Comparison of ENCODE assay signal across 8 cellular contexts in the genomic region with DNA sequence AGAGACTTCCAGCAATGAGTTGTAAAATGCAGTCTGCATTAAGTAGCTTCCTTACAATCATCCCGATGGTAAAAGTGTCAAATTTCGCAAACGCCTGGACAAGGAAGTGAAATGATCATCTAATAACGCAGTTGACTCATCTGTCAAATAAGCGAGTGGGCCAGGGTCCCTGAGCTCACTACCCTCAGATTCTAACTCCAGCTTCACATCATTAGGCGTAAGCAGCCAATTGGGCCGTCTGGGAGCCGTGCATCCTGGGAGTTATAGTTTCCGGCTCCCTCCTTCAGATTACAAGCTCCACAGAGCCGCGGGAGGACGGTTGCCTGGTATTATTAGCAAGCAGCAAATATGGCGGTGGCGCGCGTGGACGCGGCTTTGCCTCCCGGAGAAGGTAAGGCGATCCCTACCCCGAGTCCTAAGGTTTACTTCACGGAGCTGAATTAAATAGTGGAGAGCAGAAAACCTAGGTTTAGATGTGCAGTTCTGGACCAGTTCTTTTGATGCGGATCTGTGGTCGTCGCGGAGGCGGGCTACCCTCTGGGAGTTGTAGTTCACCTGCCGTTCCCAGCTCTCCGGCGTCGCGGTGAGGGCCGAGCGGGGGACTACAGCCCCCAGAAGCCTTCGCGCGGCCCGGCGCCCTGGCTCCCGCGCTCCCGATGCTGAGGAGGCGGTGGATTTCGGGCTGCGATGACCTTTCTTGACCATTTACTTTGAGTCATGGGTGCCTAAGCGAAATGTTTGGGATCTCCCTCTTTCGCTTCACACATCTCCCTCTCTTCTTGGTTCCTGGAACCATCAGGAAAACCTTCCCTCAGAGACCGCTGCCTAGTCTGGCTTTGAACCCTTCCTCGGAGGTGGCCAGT. TPM values are rescaled to one million over a fixed set of nuclear protein-coding genes. Genes with fewer than 3 reads are reported as not detected.
DNase-seq lines count a peak whose midpoint lies in the region; TF ChIP-seq lines count a peak whose summit lies in the region.

TSS of gene CEP97 (plus strand) at position 286 of the 863 bp plus-strand sequence. CDS start at position 349, 63 bp downstream.

- peaks cover 33% of the 10 kb centered on the region for H3K4me1 Mint-ChIP-seq in activated naive CD4-positive, alpha-beta T cell treated with anti-CD3 and anti-CD28 coated beads for 36 hours (ENCODE audit: low read depth)

- no peaks in the 10 kb centered on the region for H3K9me3 Mint-ChIP-seq in activated naive CD4-positive, alpha-beta T cell treated with anti-CD3 and anti-CD28 coated beads for 36 hours

- peaks cover 8% of the 10 kb centered on the region for H3K36me3 Mint-ChIP-seq in activated naive CD4-positive, alpha-beta T cell treated with anti-CD3 and anti-CD28 coated beads for 36 hours (ENCODE audit: low read depth)

- peak within 1 kb of the TSS; percentile 93 for H3K27ac ChIP-seq in temporal lobe (ENCODE audit: low read depth, low read length)

- H3K27ac Mint-ChIP-seq in activated naive CD4-positive, alpha-beta T cell treated with anti-CD3 and anti-CD28 coated beads for 36 hours, result peak within 1 kb of the TSS; percentile 97

- H3K4me3 Mint-ChIP-seq in activated naive CD4-positive, alpha-beta T cell treated with anti-CD3 and anti-CD28 coated beads for 36 hours, result peak within 1 kb of the TSS; percentile 97

- no peaks in the 10 kb centered on the region for H3K27me3 Mint-ChIP-seq in activated naive CD4-positive, alpha-beta T cell treated with anti-CD3 and anti-CD28 coated beads for 36 hours (ENCODE audit: low read depth)

- intact Hi-C loops in activated naive CD4-positive, alpha-beta T cell treated with anti-CD3 and anti-CD28 coated beads for 36 hours (cut with micrococcal nuclease), result loop anchor here (1.0 to 5.0 kb wide), 14 partner anchors 29 to 1014 kb away; partner anchors contain the start of genes NFKBIZ, NXPE3, RPL24 and TRMT10C

- TF ChIP-seq CTCF in HFF-Myc (IDR thresholded peaks at IDR 0.05; ENCODE audit: low read depth, low read length, missing control alignments), result no peak

- H3K4me3 ChIP-seq in HFF-Myc (replicated peaks; ENCODE audit: low read depth, low read length), result peak within 1 kb of the TSS; percentile 92

- CTCF ChIA-PET in activated naive CD4-positive, alpha-beta T cell treated with anti-CD3 and anti-CD28 coated beads for 36 hours (lab: Charles Lee), result interaction anchor here (0.6 to 1.8 kb wide), 7 partner anchors 10 to 466 kb away, joined by 3 to 6 read pairs (median 4); no protein-coding TSS in a partner anchor

- DNase-seq in GM03348 (ENCODE audit: low spot score) (peak; percentile 91), HFF-Myc (ENCODE audit: extremely low read depth, low read depth) (peak; percentile 90), NAMALWA (ENCODE audit: low spot score) (peak; percentile 94), SK-N-DZ (ENCODE audit: low spot score) (peak; percentile 95), globus pallidus (ENCODE audit: low spot score) (peak; percentile 96), nucleus accumbens (lab: John Stamatoyannopoulos, UW) (peak; percentile 74 to 99 (median 95))
- peak; percentile 94 for DNase-seq in activated naive CD4-positive, alpha-beta T cell treated with anti-CD3 and anti-CD28 coated beads for 36 hours

RNA-seq across cellular contexts. Expression of gene CEP97, which starts in this region (rescaled TPM):
- 12.7 and 13.2 TPM in 2 replicates for polyA plus RNA-seq in SK-N-DZ (2014; cell fraction: cytosol; rRNA removed)
- polyA plus RNA-seq in SK-N-DZ (2014; cell fraction: nucleus; rRNA removed), result 10.2 and 14.7 TPM in 2 replicates
- total RNA-seq in activated naive CD4-positive, alpha-beta T cell treated with anti-CD3 and anti-CD28 coated beads for 36 hours, result 10 to 100 TPM; 17.0 to 20.3 TPM
- total RNA-seq in temporal lobe, result 46.7 TPM

Comparison
In these comparisons a context has a peak if more than half of its experiments do, and no peak if none do; other contexts are left out.
1. Peak in every context shown above with its lines: DNase-seq, H3K4me3 ChIP-seq and H3K27ac ChIP-seq.